ENCODE assay signal across 14 cellular contexts in the genomic region with DNA sequence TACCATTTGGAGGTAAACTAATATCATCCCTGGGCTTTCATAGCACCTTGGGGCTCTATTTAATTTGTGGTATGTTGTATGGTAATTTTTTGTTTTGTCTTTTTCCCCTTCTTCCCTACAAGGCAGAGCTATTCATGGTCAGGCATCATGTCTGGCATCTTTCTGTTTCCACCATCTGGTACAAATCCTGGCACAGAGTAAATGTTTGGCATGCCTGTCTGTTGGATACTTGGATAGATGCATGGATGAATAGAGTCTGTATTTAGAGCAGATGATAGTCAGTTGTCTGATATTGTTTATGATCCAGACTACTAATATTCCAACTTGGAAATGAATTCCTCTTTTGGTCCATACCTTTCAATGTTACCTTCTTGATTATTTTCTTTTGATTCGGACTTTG.
DNase-seq lines count a peak whose midpoint lies in the region; TF ChIP-seq lines count a peak whose summit lies in the region.
"Had no signal": no experiment of that assay in that cellular context is flagged by ENCODE, and none has a peak within 500 bp of the region (broad histone marks: within the 10 kb centered on the region; RNA-seq: fewer than 3 reads in every experiment).

No MANE protein-coding gene starts in this region.

- no peak overlapping the region for H3K4me3 ChIP-seq in spleen
- H3K4me3 ChIP-seq: BLaER1 had no signal

- TF ChIP-seq POLR2A in spleen (IDR thresholded peaks at IDR 0.05) = no peak

- H3K27ac ChIP-seq in spleen = no peak overlapping the region
- H3K27ac ChIP-seq: BLaER1, HL-60 had no signal

- intact Hi-C loops in spleen (cut with DNase I; ENCODE audit: low total_unique reads) = no loop called here

- no peaks in the 10 kb centered on the region for H3K36me3 ChIP-seq in spleen
- H3K36me3 ChIP-seq: BLaER1 had no signal

- no peaks in the 10 kb centered on the region for H3K27me3 ChIP-seq in spleen (replicated peaks in 1 of 7)
- H3K27me3 ChIP-seq: BLaER1 had no signal

- no peak for TF ChIP-seq CTCF in spleen (IDR thresholded peaks at IDR 0.05 in 8 of 11, conservative IDR thresholded peaks at IDR 0.05 in 3 of 11)

- 83 to 100% (median 90%) methylated on average over 1 of the region's 1 CpG for WGBS in spleen, 5 donors

- H3K4me1 ChIP-seq in spleen = no peaks in the 10 kb centered on the region
- H3K4me1 ChIP-seq: Caco-2 had no signal

- peak; percentile 4 for DNase-seq in NCI-H1694 (lab: John Stamatoyannopoulos, UW)
- peak; percentile 80 for DNase-seq in NCI-H446 treated with DMSO at 0.1 percent for 48 hours (lab: John Stamatoyannopoulos, UW)
- DNase-seq in medulla oblongata (ENCODE audit: extremely low spot score) = peak; percentile 7
- DNase-seq in superior temporal gyrus (ENCODE audit: extremely low spot score) = peak; percentile 60
- no peak for DNase-seq in A172 (ENCODE audit: low spot score)
- no peak for DNase-seq in HK-2 (ENCODE audit: unreplicated experiment)
- no peak for DNase-seq in spleen
- DNase-seq: Caco-2; CD8-positive, alpha-beta memory T cell; DMS53; HCEC 1CT; HFFc6 had no signal

- no peaks in the 10 kb centered on the region for H3K9me3 ChIP-seq in spleen
- H3K9me3 ChIP-seq: BLaER1, Caco-2 had no signal

Comparison
In these comparisons a context has a peak if more than half of its experiments do, and no peak if none do; other contexts are left out.
1. DNase-seq: peak in NCI-H1694 (single experiment), NCI-H446 treated with DMSO at 0.1 percent for 48 hours (single experiment), medulla oblongata (single experiment) and superior temporal gyrus (single experiment); none in A172 (single experiment), HK-2 (single experiment) and spleen (single experiment).